11 cellular contexts compared by ENCODE assay signal in genomic region chr3:132268956-132269355, GRCh38. TPM values are rescaled to one million over a fixed set of nuclear protein-coding genes. Genes with fewer than 3 reads are reported as not detected.
A peak's percentile ranks its signal among the peaks of the same experiment; 100 is the strongest.
DNase-seq lines count a peak whose midpoint lies in the region; ATAC-seq and TF ChIP-seq lines count a peak whose summit lies in the region.
"Had no signal": no experiment of that assay in that cellular context is flagged by ENCODE, and none has a peak within 500 bp of the region (broad histone marks: within the 10 kb centered on the region; RNA-seq: fewer than 3 reads in every experiment).

No MANE protein-coding gene starts in this region.

- H3K4me1 Mint-ChIP-seq in T-helper 17 cell, result no peaks in the 10 kb centered on the region
- no peaks in the 10 kb centered on the region for H3K4me1 Mint-ChIP-seq in activated CD8-positive, alpha-beta memory T cell treated with anti-CD3 and anti-CD28 coated beads, Interleukin-2, amount 10 ng/mL, durations not matched to agents 7 days and 5 days

- CTCF ChIA-PET in activated CD8-positive, alpha-beta memory T cell treated with anti-CD3 and anti-CD28 coated beads, Interleukin-2, amount 10 ng/mL, durations not matched to agents 7 days and 5 days (lab: Charles Lee), result no interaction called here

- H3K36me3 Mint-ChIP-seq in T-helper 17 cell (ENCODE audit: low read depth), result no peaks in the 10 kb centered on the region
- H3K36me3 Mint-ChIP-seq in activated CD8-positive, alpha-beta memory T cell treated with anti-CD3 and anti-CD28 coated beads, Interleukin-2, amount 10 ng/mL, durations not matched to agents 7 days and 5 days, result no peaks in the 10 kb centered on the region

- H3K27ac Mint-ChIP-seq in T-helper 17 cell, result no peak overlapping the region
- H3K27ac Mint-ChIP-seq in activated CD8-positive, alpha-beta memory T cell treated with anti-CD3 and anti-CD28 coated beads, Interleukin-2, amount 10 ng/mL, durations not matched to agents 7 days and 5 days, result no peak overlapping the region

- H3K9me3 Mint-ChIP-seq in activated CD8-positive, alpha-beta memory T cell treated with anti-CD3 and anti-CD28 coated beads, Interleukin-2, amount 10 ng/mL, durations not matched to agents 7 days and 5 days (ENCODE audit: low read depth), result no peaks in the 10 kb centered on the region

- no peak overlapping the region for H3K4me3 Mint-ChIP-seq in T-helper 17 cell
- no peak overlapping the region for H3K4me3 Mint-ChIP-seq in activated CD8-positive, alpha-beta memory T cell treated with anti-CD3 and anti-CD28 coated beads, Interleukin-2, amount 10 ng/mL, durations not matched to agents 7 days and 5 days

- DNase-seq in A172 (ENCODE audit: low spot score) (peak; percentile 22), RKO (ENCODE audit: low spot score) (peak; percentile 30), fibroblast of peridontal ligament (ENCODE audit: extremely low read depth) (peak; percentile 45), T-helper 17 cell (no peak)
- DNase-seq in activated CD8-positive, alpha-beta memory T cell treated with anti-CD3 and anti-CD28 coated beads, Interleukin-2, amount 10 ng/mL, durations not matched to agents 7 days and 5 days, result no peak
- DNase-seq: DMS79; NCI-H1105; stimulated activated CD4-positive, alpha-beta T cell treated with anti-CD3 and anti-CD28 coated beads, Interleukin-4, amount 100 ng/mL, for 1 hour had no signal

- peak; percentile 38 for TF ChIP-seq CTCF in GM12873 (IDR thresholded peaks at IDR 0.05; ENCODE audit: insufficient read depth, low read depth, low read length, missing control alignments)

- no peaks in the 10 kb centered on the region for H3K9me3 ChIP-seq in T-helper 17 cell (ENCODE audit: control insufficient read depth, low read length, poor library complexity, severe bottlenecking)

- ATAC-seq in GM21825 (IDR thresholded peaks at IDR 0.05; ENCODE audit: unreplicated experiment) (no peak), T-helper 17 cell (no peak), HG03442 (IDR thresholded peaks at IDR 0.05; ENCODE audit: unreplicated experiment) (no peak)
- ATAC-seq in activated CD8-positive, alpha-beta memory T cell treated with anti-CD3 and anti-CD28 coated beads, Interleukin-2, amount 10 ng/mL, durations not matched to agents 7 days and 5 days, result no peak

- peaks cover 18% of the 10 kb centered on the region for H3K27me3 Mint-ChIP-seq in T-helper 17 cell
- H3K27me3 Mint-ChIP-seq in activated CD8-positive, alpha-beta memory T cell treated with anti-CD3 and anti-CD28 coated beads, Interleukin-2, amount 10 ng/mL, durations not matched to agents 7 days and 5 days, result peaks cover 20% of the 10 kb centered on the region

RNA-seq across cellular contexts. Expression of gene ACP3, which starts 48.3 kb away (rescaled TPM):
- not detected in 2 replicates for total RNA-seq in A172 (2014; rRNA removed; shearing (Covaris generic))
- 1 to 10 TPM in 1 of 2 donors, under 1 TPM in 1; 0.34 to 1.5 TPM for total RNA-seq in T-helper 17 cell
- not detected for total RNA-seq in activated CD8-positive, alpha-beta memory T cell treated with anti-CD3 and anti-CD28 coated beads, Interleukin-2, amount 10 ng/mL, durations not matched to agents 7 days and 5 days

Comparison
In these comparisons a context has a peak if more than half of its experiments do, and no peak if none do; other contexts are left out.
1. DNase-seq: peak in A172 (single experiment), RKO (single experiment) and fibroblast of peridontal ligament (single experiment); none in T-helper 17 cell (0 of 3) and activated CD8-positive, alpha-beta memory T cell treated with anti-CD3 and anti-CD28 coated beads, Interleukin-2, amount 10 ng/mL, durations not matched to agents 7 days and 5 days (single experiment).